In genomic region chr5:157390179-157390923, GRCh38 we compare ENCODE assay signal across 9 cellular contexts.
DNase-seq lines count a peak whose midpoint lies in the region; ATAC-seq and TF ChIP-seq lines count a peak whose summit lies in the region.
"Had no signal": no experiment of that assay in that cellular context is flagged by ENCODE, and none has a peak within 500 bp of the region (broad histone marks: within the 10 kb centered on the region; RNA-seq: fewer than 3 reads in every experiment).

No MANE protein-coding gene starts in this region.

- H3K27me3 ChIP-seq in esophagus squamous epithelium, result no peaks in the 10 kb centered on the region
- H3K27me3 ChIP-seq: neutrophil had no signal

- H3K27me3 Mint-ChIP-seq in activated CD4-positive, alpha-beta memory T cell treated with anti-CD3 and anti-CD28 coated beads, Interleukin-2, amount 10 ng/mL, durations not matched to agents 7 days and 5 days, result no peaks in the 10 kb centered on the region
- H3K27me3 Mint-ChIP-seq in endothelial cell (ENCODE audit: unreplicated experiment), result no peaks in the 10 kb centered on the region

- H3K4me3 ChIP-seq in esophagus squamous epithelium, result no peak overlapping the region

- intact Hi-C loops in esophagus squamous epithelium (cut with DNase I), result no loop called here

- H3K27ac Mint-ChIP-seq in activated CD4-positive, alpha-beta memory T cell treated with anti-CD3 and anti-CD28 coated beads, Interleukin-2, amount 10 ng/mL, durations not matched to agents 7 days and 5 days, result peak overlapping the region; percentile 99
- no peak overlapping the region for H3K27ac Mint-ChIP-seq in endothelial cell (ENCODE audit: unreplicated experiment)

- CTCF ChIA-PET in activated CD4-positive, alpha-beta memory T cell treated with anti-CD3 and anti-CD28 coated beads, Interleukin-2, amount 10 ng/mL, durations not matched to agents 7 days and 5 days (lab: Charles Lee), result interaction anchor here (0.6 to 2.8 kb wide), 12 partner anchors 8 to 372 kb away, joined by 3 to 17 read pairs (median 4); partner anchors contain the start of gene LSM11

- no peaks in the 10 kb centered on the region for H3K9me3 Mint-ChIP-seq in activated CD4-positive, alpha-beta memory T cell treated with anti-CD3 and anti-CD28 coated beads, Interleukin-2, amount 10 ng/mL, durations not matched to agents 7 days and 5 days
- H3K9me3 Mint-ChIP-seq in endothelial cell (ENCODE audit: unreplicated experiment), result no peaks in the 10 kb centered on the region

- peak; percentile 22 for DNase-seq in HuH-7.5 (ENCODE audit: low spot score)
- peak; percentile 84 for DNase-seq in activated CD4-positive, alpha-beta memory T cell treated with anti-CD3 and anti-CD28 coated beads, Interleukin-2, amount 10 ng/mL, durations not matched to agents 7 days and 5 days
- no peak for DNase-seq in esophagus squamous epithelium (lab: John Stamatoyannopoulos, UW)
- DNase-seq in stimulated activated CD4-positive, alpha-beta T cell treated with anti-CD3 and anti-CD28 coated beads, Interleukin-1b, Interleukin-23, amount 100 ng/mL, for 24 hours (ENCODE audit: low read depth in 4 of 4, low spot score in 1 of 4), result peak; percentile 11 to 70 (median 34)
- no peak for DNase-seq in endothelial cell (ENCODE audit: low spot score)
- no peak for DNase-seq in AML-193 (lab: John Stamatoyannopoulos, UW)

- no peaks in the 10 kb centered on the region for H3K36me3 ChIP-seq in esophagus squamous epithelium

- no peaks in the 10 kb centered on the region for H3K9me3 ChIP-seq in esophagus squamous epithelium
- H3K9me3 ChIP-seq: neutrophil had no signal

- 36 to 43% methylated on average over 7 to 12 of the region's 15 CpGs for whole genome bisulfite sequencing in esophagus squamous epithelium, 2 donors

- no peak for TF ChIP-seq CTCF in esophagus squamous epithelium (IDR thresholded peaks at IDR 0.05)
- no peak for TF ChIP-seq CTCF in endothelial cell (IDR thresholded peaks at IDR 0.05; ENCODE audit: unreplicated experiment)

- peaks cover 44% of the 10 kb centered on the region for H3K4me1 Mint-ChIP-seq in activated CD4-positive, alpha-beta memory T cell treated with anti-CD3 and anti-CD28 coated beads, Interleukin-2, amount 10 ng/mL, durations not matched to agents 7 days and 5 days
- H3K4me1 Mint-ChIP-seq in endothelial cell (ENCODE audit: unreplicated experiment), result peaks cover 1% of the 10 kb centered on the region

- TF ChIP-seq POLR2A in esophagus squamous epithelium (IDR thresholded peaks at IDR 0.05), result no peak

- peaks cover 9 to 36% (median 21%) of the 10 kb centered on the region in 3 donors for H3K4me1 ChIP-seq in esophagus squamous epithelium

- ATAC-seq in GM19328 (IDR thresholded peaks at IDR 0.05; ENCODE audit: unreplicated experiment), result no peak
- ATAC-seq in HG03469 (IDR thresholded peaks at IDR 0.05; ENCODE audit: unreplicated experiment), result no peak

- H3K27ac ChIP-seq in esophagus squamous epithelium, result peak overlapping the region; percentile 43 to 75 (median 66)
- H3K27ac ChIP-seq: neutrophil had no signal

- POLR2A ChIA-PET in activated CD4-positive, alpha-beta memory T cell treated with anti-CD3 and anti-CD28 coated beads, Interleukin-2, amount 10 ng/mL, durations not matched to agents 7 days and 5 days (lab: Charles Lee), result interaction anchor here (0.5 to 1.8 kb wide), 8 partner anchors 10 to 248 kb away, joined by 3 to 8 read pairs (median 4); partner anchors contain the start of gene MED7

- peaks cover 86% of the 10 kb centered on the region for H3K36me3 Mint-ChIP-seq in activated CD4-positive, alpha-beta memory T cell treated with anti-CD3 and anti-CD28 coated beads, Interleukin-2, amount 10 ng/mL, durations not matched to agents 7 days and 5 days (ENCODE audit: low read depth)
- H3K36me3 Mint-ChIP-seq in endothelial cell (ENCODE audit: low read depth, unreplicated experiment), result peaks cover 14% of the 10 kb centered on the region

- peak overlapping the region; percentile 46 for H3K4me3 Mint-ChIP-seq in activated CD4-positive, alpha-beta memory T cell treated with anti-CD3 and anti-CD28 coated beads, Interleukin-2, amount 10 ng/mL, durations not matched to agents 7 days and 5 days
- H3K4me3 Mint-ChIP-seq in endothelial cell (ENCODE audit: unreplicated experiment), result no peak overlapping the region

Comparison
In these comparisons a context has a peak if more than half of its experiments do, and no peak if none do; other contexts are left out.
1. DNase-seq: peak in HuH-7.5 (single experiment), activated CD4-positive, alpha-beta memory T cell treated with anti-CD3 and anti-CD28 coated beads, Interleukin-2, amount 10 ng/mL, durations not matched to agents 7 days and 5 days (single experiment) and stimulated activated CD4-positive, alpha-beta T cell treated with anti-CD3 and anti-CD28 coated beads, Interleukin-1b, Interleukin-23, amount 100 ng/mL, for 24 hours (4 of 4); none in esophagus squamous epithelium (single experiment), endothelial cell (single experiment) and AML-193 (0 of 2).